17 cellular contexts compared by ENCODE assay signal in genomic region chr7:116614509-116615285, GRCh38.
"Had no signal": no experiment of that assay in that cellular context is flagged by ENCODE, and none has a peak within 500 bp of the region (broad histone marks: within the 10 kb centered on the region; RNA-seq: fewer than 3 reads in every experiment).

No MANE protein-coding gene starts in this region.

- H3K4me2 ChIP-seq: smooth muscle cell had no signal

- H3K4me3 ChIP-seq: ovary, smooth muscle cell, thyroid gland, vagina had no signal

- FAIRE-seq: colon had no signal

- DNase-seq: activated CD4-positive, alpha-beta T cell treated with anti-CD3 and anti-CD28 coated beads for 36 hours; activated CD8-positive, alpha-beta memory T cell treated with anti-CD3 and anti-CD28 coated beads, Interleukin-2, amount 50 U/mL, for 4 hours; activated CD8-positive, alpha-beta T cell treated with anti-CD3 and anti-CD28 coated beads for 36 hours; activated gamma-delta T cell treated with Interleukin-2 at 50 U/mL for 16 hours; activated T-cell treated with anti-CD3 and anti-CD28 coated beads, Interleukin-2, amount 50 U/mL, for 72 hours; aorta; effector memory CD4-positive, alpha-beta T cell; left cardiac atrium; nephron progenitor cell; ovary; T-cell; thyroid gland; WERI-Rb-1 had no signal

- H3K27me3 ChIP-seq: ovary, thyroid gland, vagina had no signal

- H3K36me3 ChIP-seq: ovary, thyroid gland, vagina, WERI-Rb-1 had no signal

- H3K27ac ChIP-seq: epithelial cell of prostate, ovary, thyroid gland, vagina, WERI-Rb-1 had no signal

- H3K9me3 ChIP-seq: ovary, thyroid gland, vagina had no signal

- H3K4me1 ChIP-seq: vagina had no signal
